9 cellular contexts compared by ENCODE assay signal in the genomic region with DNA sequence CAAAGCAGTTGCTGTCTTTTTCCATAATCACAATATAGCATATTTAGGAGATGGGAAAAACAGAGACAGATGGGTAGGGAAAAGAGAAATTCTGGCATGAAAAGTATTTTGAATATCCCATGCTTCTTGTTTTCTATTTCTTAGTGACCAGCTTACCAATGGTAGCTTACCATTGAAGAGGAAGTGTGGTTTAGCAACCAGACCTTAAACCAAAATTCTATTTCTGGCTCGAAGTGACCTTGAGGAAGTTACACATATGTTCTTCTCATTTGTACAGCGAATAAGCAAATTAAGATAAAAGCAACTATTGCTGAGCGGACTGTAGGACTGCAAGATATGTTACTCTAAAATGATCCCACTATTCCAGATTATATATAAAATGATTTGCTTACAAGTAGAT.
DNase-seq lines count a peak whose midpoint lies in the region; ATAC-seq and TF ChIP-seq lines count a peak whose summit lies in the region.
"Had no signal": no experiment of that assay in that cellular context is flagged by ENCODE, and none has a peak within 500 bp of the region (broad histone marks: within the 10 kb centered on the region; RNA-seq: fewer than 3 reads in every experiment).

No MANE protein-coding gene starts in this region.

- DNase-seq in NOMO-1 (lab: John Stamatoyannopoulos, UW; ENCODE audit: unreplicated experiment in 2 of 2) (peak; percentile 74 to 91), memory B cell (ENCODE audit: low spot score in 2 of 2) (no peak), HuH-7 (ENCODE audit: low spot score) (no peak), suprapubic skin (ENCODE audit: low spot score in 2 of 2) (no peak), BE2C (no peak)
- no peak for DNase-seq in effector CD4-positive, alpha-beta T cell

- TF ChIP-seq EP300 in suprapubic skin (IDR thresholded peaks at IDR 0.05), result no peak

- WGBS in suprapubic skin, result 76% methylated on average over 3 of the region's 3 CpGs

- H3K27ac ChIP-seq in suprapubic skin, result no peak overlapping the region

- H3K9me3 Mint-ChIP-seq in memory B cell, result no peaks in the 10 kb centered on the region

- no peaks in the 10 kb centered on the region for H3K27me3 ChIP-seq in suprapubic skin
- H3K27me3 ChIP-seq in BE2C, result no peaks in the 10 kb centered on the region

- peak; percentile 75 for ATAC-seq in GM18519 (IDR thresholded peaks at IDR 0.05; ENCODE audit: low FRiP score, unreplicated experiment)
- peak; percentile 57 for ATAC-seq in HG02884 (IDR thresholded peaks at IDR 0.05; ENCODE audit: unreplicated experiment)
- peak; percentile 84 for ATAC-seq in memory B cell (ENCODE audit: low read depth)
- ATAC-seq: K562 had no signal

- no peak for TF ChIP-seq POLR2A in suprapubic skin (IDR thresholded peaks at IDR 0.05)

- H3K27me3 Mint-ChIP-seq in memory B cell, result no peaks in the 10 kb centered on the region

- TF ChIP-seq CTCF in suprapubic skin (IDR thresholded peaks at IDR 0.05), result no peak
- TF ChIP-seq CTCF in BE2C (IDR thresholded peaks at IDR 0.05; ENCODE audit: low read depth, low read length), result no peak

- H3K4me1 ChIP-seq in suprapubic skin (peaks cover 10% of the 10 kb centered on the region), BE2C (peaks cover 7% of the 10 kb centered on the region)

- H3K27ac Mint-ChIP-seq in memory B cell, result peak overlapping the region; percentile 12

- no peaks in the 10 kb centered on the region for H3K36me3 Mint-ChIP-seq in memory B cell

- H3K4me3 ChIP-seq in suprapubic skin, result no peak overlapping the region
- H3K4me3 ChIP-seq in BE2C (ENCODE audit: low read depth, low read length), result no peak overlapping the region
- H3K4me3 ChIP-seq: K562 had no signal

- H3K4me3 Mint-ChIP-seq in memory B cell, result peak overlapping the region; percentile 36

- H3K9me3 ChIP-seq in suprapubic skin (no peaks in the 10 kb centered on the region), BE2C (no peaks in the 10 kb centered on the region)

- H3K36me3 ChIP-seq in suprapubic skin, result no peaks in the 10 kb centered on the region
- no peaks in the 10 kb centered on the region for H3K36me3 ChIP-seq in BE2C

- peaks cover 23% of the 10 kb centered on the region for H3K4me1 Mint-ChIP-seq in memory B cell

Comparison
In these comparisons a context has a peak if more than half of its experiments do, and no peak if none do; other contexts are left out.
1. DNase-seq: peak in NOMO-1 (2 of 2); none in memory B cell (0 of 2), effector CD4-positive, alpha-beta T cell (single experiment), HuH-7 (single experiment), suprapubic skin (0 of 2) and BE2C (single experiment).
2. Peak in every context shown above with its lines, with median percentiles within 50 percentile points of each other: ATAC-seq.